In the genomic region with DNA sequence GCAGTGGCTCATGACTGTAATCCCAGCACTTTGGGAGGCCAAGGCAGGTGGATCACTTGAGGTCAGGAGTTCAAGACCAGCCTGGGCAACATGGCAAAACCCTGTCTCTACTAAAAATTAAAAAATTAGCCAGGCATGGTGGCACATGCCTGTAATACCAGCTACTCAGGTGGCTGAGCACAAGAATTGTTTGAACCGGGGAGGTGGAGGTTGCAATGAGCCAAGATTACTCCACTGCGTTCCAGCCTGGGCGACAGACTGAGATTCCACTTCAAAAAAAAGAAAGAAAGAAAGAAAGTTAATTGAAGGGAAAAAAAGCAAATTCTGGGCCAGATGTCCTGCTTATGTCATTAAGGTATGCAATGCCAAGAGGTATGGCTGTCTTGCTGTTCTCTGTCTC, we compare ENCODE assay signal across 8 cellular contexts.
A peak's percentile ranks its signal among the peaks of the same experiment; 100 is the strongest.
DNase-seq lines count a peak whose midpoint lies in the region; TF ChIP-seq lines count a peak whose summit lies in the region.
"Not testable (repeated sequence)": the region's sequence is repeated elsewhere in the genome, so short reads cannot be mapped to it uniquely, and the experiment has no call there.

No MANE protein-coding gene starts in this region.

- H3K27ac ChIP-seq in BLaER1 (peak overlapping the region; percentile 27; the same call in 1 of the 2 replicates), esophagus squamous epithelium (peak overlapping the region; percentile 27 to 76 (median 70)), hepatocyte (peak overlapping the region; percentile 59), skeletal muscle tissue (ENCODE audit: low read depth, low read length) (peak overlapping the region; percentile 8)

- WGBS in esophagus squamous epithelium, 2 donors: 47 to 51% methylated on average over 3 of the region's 3 CpGs
- 98% methylated on average over 3 of the region's 3 CpGs for WGBS in hepatocyte (ENCODE audit: low lambda C conversion rate, missing lambda C conversion rate)

- not testable (repeated sequence) for H3K9me3 Mint-ChIP-seq in MCF 10A (ENCODE audit: unreplicated experiment); nephron progenitor cell; type B pancreatic cell

- not testable (repeated sequence) for BruUV-seq in MCF 10A (replicated peaks; lab: Mats Ljungman, UMichigan)

- not testable (repeated sequence) for H3K27me3 ChIP-seq in BLaER1; esophagus squamous epithelium; hepatocyte; skeletal muscle tissue (ENCODE audit: control insufficient read depth in 3 of 3, insufficient read depth in 3 of 3, low read length in 3 of 3)

- CTCF ChIA-PET in MCF 10A (lab: Yijun Ruan, JAX): interaction anchor here (2.0 kb wide), 1 partner anchor 44 kb away, joined by 10 read pairs; no protein-coding TSS in a partner anchor

- intact Hi-C loops in MCF 10A (cut with micrococcal nuclease); esophagus squamous epithelium (cut with DNase I): not testable (repeated sequence)

- not testable (repeated sequence) for TF ChIP-seq POLR2A in esophagus squamous epithelium (IDR thresholded peaks at IDR 0.05)

- H3K79me2 ChIP-seq in hepatocyte: not testable (repeated sequence)

- H3K9me2 ChIP-seq in hepatocyte (replicated peaks; ENCODE audit: insufficient read depth): not testable (repeated sequence)

- TF ChIP-seq CTCF in MCF 10A (IDR thresholded peaks at IDR 0.05; ENCODE audit: unreplicated experiment); esophagus squamous epithelium (IDR thresholded peaks at IDR 0.05); hepatocyte (IDR thresholded peaks at IDR 0.05; ENCODE audit: poor library complexity); nephron progenitor cell (IDR thresholded peaks at IDR 0.05); type B pancreatic cell (conservative IDR thresholded peaks at IDR 0.05): not testable (repeated sequence)

- DNase-seq in NCI-H2171 (lab: John Stamatoyannopoulos, UW): peak; percentile 59
- not testable (repeated sequence) for DNase-seq in MCF 10A (ENCODE audit: unreplicated experiment); esophagus squamous epithelium (lab: John Stamatoyannopoulos, UW); hepatocyte (ENCODE audit: low spot score); nephron progenitor cell; type B pancreatic cell (ENCODE audit: extremely low spot score, unreplicated experiment)

- H3K4me3 Mint-ChIP-seq in MCF 10A (ENCODE audit: unreplicated experiment): not testable (repeated sequence)
- H3K4me3 Mint-ChIP-seq in nephron progenitor cell (peak overlapping the region; percentile 52), type B pancreatic cell (peak overlapping the region; percentile 25)

- H4K20me1 ChIP-seq in BLaER1; hepatocyte (ENCODE audit: insufficient read depth, poor library complexity, severe bottlenecking): not testable (repeated sequence)

- H3K36me3 Mint-ChIP-seq in MCF 10A (ENCODE audit: insufficient read depth, unreplicated experiment) (peaks cover 74% of the 10 kb centered on the region), type B pancreatic cell (peaks cover 15% of the 10 kb centered on the region)
- H3K36me3 Mint-ChIP-seq in nephron progenitor cell (ENCODE audit: low read depth): not testable (repeated sequence)

- not testable (repeated sequence) for H3K4me3 ChIP-seq in BLaER1; esophagus squamous epithelium; hepatocyte; skeletal muscle tissue (ENCODE audit: low read length in 3 of 3)

- H3K36me3 ChIP-seq in BLaER1; hepatocyte (replicated peaks; ENCODE audit: insufficient read depth, low read depth); skeletal muscle tissue (ENCODE audit: control insufficient read depth in 3 of 3, insufficient read depth in 3 of 3, low read length in 3 of 3): not testable (repeated sequence)
- peaks cover 0 to 70% (median 3%) of the 10 kb centered on the region in 3 donors for H3K36me3 ChIP-seq in esophagus squamous epithelium

- not testable (repeated sequence) for H2AFZ ChIP-seq in hepatocyte

- H3K27ac Mint-ChIP-seq in MCF 10A (ENCODE audit: low read depth, unreplicated experiment): peak overlapping the region; percentile 42
- H3K27ac Mint-ChIP-seq in nephron progenitor cell: peak overlapping the region; percentile 97
- H3K27ac Mint-ChIP-seq in type B pancreatic cell: peak overlapping the region; percentile 81

- peak overlapping the region; percentile 85; the same call in 1 of the 2 replicates for H3K4me2 ChIP-seq in BLaER1
- not testable (repeated sequence) for H3K4me2 ChIP-seq in hepatocyte

- POLR2A ChIA-PET in MCF 10A (lab: Yijun Ruan, JAX): interaction anchor here (0.6 to 1.7 kb wide), 6 partner anchors 10 to 74 kb away, joined by 3 to 6 read pairs (median 4); partner anchors contain the start of gene MYOF

- H3K4me1 ChIP-seq in BLaER1 (peaks cover 36% of the 10 kb centered on the region), esophagus squamous epithelium (peaks cover 8 to 72% (median 16%) of the 10 kb centered on the region in 3 donors), skeletal muscle tissue (ENCODE audit: control insufficient read depth in 3 of 3, insufficient read depth in 3 of 3, low read length in 3 of 3) (peaks cover 22 to 45% (median 27%) of the 10 kb centered on the region in 3 donors)
- H3K4me1 ChIP-seq in hepatocyte (ENCODE audit: insufficient read depth): not testable (repeated sequence)

- not testable (repeated sequence) for H3K27me3 Mint-ChIP-seq in MCF 10A (ENCODE audit: insufficient read depth, unreplicated experiment); nephron progenitor cell (ENCODE audit: low read depth, poor library complexity); type B pancreatic cell

- H3K9ac ChIP-seq in BLaER1; skeletal muscle tissue (ENCODE audit: low read depth in 1 of 3, low read length in 3 of 3): not testable (repeated sequence)

- H3K9me3 ChIP-seq in BLaER1; esophagus squamous epithelium; hepatocyte (ENCODE audit: low read depth); skeletal muscle tissue (ENCODE audit: control insufficient read depth in 3 of 3, low read length in 3 of 3): not testable (repeated sequence)

- not testable (repeated sequence) for H3K4me1 Mint-ChIP-seq in MCF 10A (ENCODE audit: insufficient read depth, unreplicated experiment)
- H3K4me1 Mint-ChIP-seq in nephron progenitor cell (peaks cover 86% of the 10 kb centered on the region), type B pancreatic cell (ENCODE audit: unreplicated experiment) (peaks cover 27% of the 10 kb centered on the region)

Comparison
In these comparisons a context has a peak if more than half of its experiments do, and no peak if none do; other contexts are left out.
1. H3K27ac ChIP-seq: peak in every context shown above with its lines; median percentile 70 in esophagus squamous epithelium; 59 in hepatocyte; 27 in BLaER1; 8 in skeletal muscle tissue.
2. H3K27ac Mint-ChIP-seq: peak in every context shown above with its lines; median percentile 97 in nephron progenitor cell; 81 in type B pancreatic cell; 42 in MCF 10A.